In genomic region chr5:54398191-54398590, GRCh38 we compare ENCODE assay signal across 21 cellular contexts. TPM values are rescaled to one million over a fixed set of nuclear protein-coding genes. Genes with fewer than 3 reads are reported as not detected.
"Had no signal": no experiment of that assay in that cellular context is flagged by ENCODE, and none has a peak within 500 bp of the region (broad histone marks: within the 10 kb centered on the region; RNA-seq: fewer than 3 reads in every experiment).

No MANE protein-coding gene starts in this region.

- H3K4me3 ChIP-seq: PC-9, Peyer's patch, SJCRH30 had no signal

- H3K27me3 ChIP-seq: Peyer's patch, SJCRH30 had no signal

- H3K36me3 ChIP-seq: Peyer's patch, SJCRH30 had no signal

- DNase-seq: Karpas-422, KG1, MV-4-11, NCI-H1092, NCI-H1105 treated with DMSO at 0.1 percent for 48 hours, NCI-H1436, NCI-H187 treated with DMSO at 0.1 percent for 48 hours, NCI-H2029 treated with DMSO at 0.1 percent for 48 hours, NCI-H2227 treated with DMSO at 0.1 percent for 48 hours, NCI-H524, NCI-H526 treated with DMSO at 0.1 percent for 48 hours, NCI-H774, OCI-M1, PC-9, Peyer's patch, SHP77 treated with DMSO at 0.1 percent for 48 hours, SJCRH30, T-helper 2 cell had no signal

- H3K4me1 ChIP-seq: Peyer's patch, SJCRH30 had no signal

- H3K4me2 ChIP-seq: PC-9 had no signal

- H3K27ac ChIP-seq: HL-60, PC-9, Peyer's patch, SJCRH30 had no signal

- H3K9me3 ChIP-seq: Peyer's patch, SJCRH30 had no signal

- H2AFZ ChIP-seq: PC-9 had no signal

RNA-seq across cellular contexts. Expression of gene HSPB3, which starts 57.3 kb away (rescaled TPM):
- total RNA-seq: NCI-H460; PC-9; Peyer's patch; T-helper 1 cell treated with Interleukin-12 subunit alpha and Interleukin-12 subunit beta and Interleukin-4 antibody, amounts not matched to agents 30 ng/mL and 1 ng/mL, for 36 hours had no signal
